8 cellular contexts compared by ENCODE assay signal in genomic region chr16:2154533-2155090, GRCh38. TPM values are rescaled to one million over a fixed set of nuclear protein-coding genes. Genes with fewer than 3 reads are reported as not detected.
DNase-seq lines count a peak whose midpoint lies in the region; ATAC-seq, FAIRE-seq and TF ChIP-seq lines count a peak whose summit lies in the region.

No MANE protein-coding gene starts in this region.

- ATAC-seq in A549 = no peak
- ATAC-seq in HG03521 (IDR thresholded peaks at IDR 0.05; ENCODE audit: unreplicated experiment) = no peak

- peak overlapping the region; percentile 71 for H4K91ac ChIP-seq in mesenchymal stem cell (ENCODE audit: low read length)

- no peak for TF ChIP-seq EP300 in A549 (IDR thresholded peaks at IDR 0.05)

- peaks cover 40% of the 10 kb centered on the region for H3K4me1 Mint-ChIP-seq in HFFc6 (ENCODE audit: low read depth)

- no peak overlapping the region for H4K8ac ChIP-seq in mesenchymal stem cell (ENCODE audit: low read length)

- DNase-seq in A549 (ENCODE audit: low read depth in 1 of 2, low spot score in 1 of 2) (no peak), HFFc6 (no peak), astrocyte of the spinal cord (ENCODE audit: low read depth, low spot score) (no peak), mesenchymal stem cell (no peak), DMS153 treated with DMSO at 0.1 percent for 48 hours (lab: John Stamatoyannopoulos, UW; ENCODE audit: unreplicated experiment) (no peak), NCI-H1048 (lab: John Stamatoyannopoulos, UW) (no peak)

- peak overlapping the region; percentile 95 for H3K9ac ChIP-seq in mesenchymal stem cell (ENCODE audit: low read length)

- no peak for TF ChIP-seq RAD21 in A549 (conservative IDR thresholded peaks at IDR 0.05 in 1 of 2, IDR thresholded peaks at IDR 0.05 in 1 of 2)

- CTCF ChIA-PET in A549 (lab: Yijun Ruan, JAX) = interaction anchor here (0.7 to 2.2 kb wide), 6 partner anchors 8 to 465 kb away, joined by 3 to 9 read pairs (median 3); partner anchors contain the start of gene ECI1

- H3K36me3 Mint-ChIP-seq in HFFc6 (ENCODE audit: low read depth) = peaks cover 35% of the 10 kb centered on the region

- TF ChIP-seq CTCF in A549 (IDR thresholded peaks at IDR 0.05) (no peak), HFFc6 (IDR thresholded peaks at IDR 0.05) (no peak), astrocyte of the spinal cord (IDR thresholded peaks at IDR 0.05; ENCODE audit: low read depth, low read length) (no peak)

- H3K18ac ChIP-seq in mesenchymal stem cell (ENCODE audit: low read depth in 1 of 2, low read length in 2 of 2) = peak overlapping the region; percentile 50 to 67

- H3K27me3 Mint-ChIP-seq in HFFc6 (ENCODE audit: insufficient read depth) = peaks cover 35% of the 10 kb centered on the region

- peak overlapping the region; percentile 99 for H3K4me2 ChIP-seq in A549
- H3K4me2 ChIP-seq in mesenchymal stem cell (ENCODE audit: low read length, poor library complexity, severe bottlenecking) = peak overlapping the region; percentile 40

- H2BK15ac ChIP-seq in mesenchymal stem cell (ENCODE audit: low read depth, poor library complexity, severe bottlenecking) = no peak overlapping the region

- H3K4me1 ChIP-seq in A549 = peaks cover 63% of the 10 kb centered on the region
- H3K4me1 ChIP-seq in mesenchymal stem cell (ENCODE audit: control insufficient read depth, insufficient read depth, low read depth, low read length) = peaks cover 67% of the 10 kb centered on the region
- H3K4me1 ChIP-seq in urinary bladder (ENCODE audit: insufficient read depth) = peaks cover 7% of the 10 kb centered on the region

- in situ Hi-C loops in astrocyte of the spinal cord (cut with HindIII; ENCODE audit: low sequenced_read_pairs) = no loop called here

- no peak overlapping the region for H2BK12ac ChIP-seq in mesenchymal stem cell (ENCODE audit: low read length in 2 of 2)

- POLR2A ChIA-PET in A549 (lab: Yijun Ruan, JAX) = interaction anchor here (0.6 to 2.3 kb wide), 27 partner anchors 8 to 365 kb away, joined by 3 to 30 read pairs (median 8); partner anchors contain the start of genes AMDHD2, BRICD5, CASKIN1 and ECI1

- H3K27me3 ChIP-seq in mesenchymal stem cell (ENCODE audit: control insufficient read depth in 1 of 2, insufficient read depth in 1 of 2, low read length in 2 of 2) = no peaks in the 10 kb centered on the region

- H2BK120ac ChIP-seq in mesenchymal stem cell (ENCODE audit: low read depth, low read length) = no peak overlapping the region

- H3K23ac ChIP-seq in mesenchymal stem cell (ENCODE audit: low read length in 2 of 2) = no peak overlapping the region

- no peak for FAIRE-seq in A549 (lab: Jason Lieb, UNC)

- H3K9me3 Mint-ChIP-seq in HFFc6 = peaks cover 12% of the 10 kb centered on the region

- H2BK5ac ChIP-seq in mesenchymal stem cell (ENCODE audit: low read depth, low read length, poor library complexity, severe bottlenecking) = no peak overlapping the region

- WGBS in A549 (ENCODE audit: missing lambda C conversion rate) = 2% methylated on average over 23 of the region's 23 CpGs
- WGBS in mesenchymal stem cell = 0% methylated on average over 23 of the region's 23 CpGs
- WGBS in urinary bladder = 3% methylated on average over 23 of the region's 23 CpGs

- peak overlapping the region; percentile 88 for H3K4me3 ChIP-seq in A549
- H3K4me3 ChIP-seq in astrocyte of the spinal cord (ENCODE audit: low read depth, low read length) = peak overlapping the region; percentile 98
- peak overlapping the region; percentile 84 to 97 for H3K4me3 ChIP-seq in mesenchymal stem cell (ENCODE audit: insufficient read depth in 1 of 2, low read depth in 1 of 2, low read length in 2 of 2)
- peak overlapping the region; percentile 56 for H3K4me3 ChIP-seq in urinary bladder (ENCODE audit: low read depth, low read length)

- H2AFZ ChIP-seq in mesenchymal stem cell (ENCODE audit: low read depth, low read length) = no peak overlapping the region

- H3K79me1 ChIP-seq in mesenchymal stem cell (replicated peaks; ENCODE audit: low read length, poor library complexity, severe bottlenecking) = no peaks in the 10 kb centered on the region

- peak overlapping the region; percentile 92 for H3K27ac Mint-ChIP-seq in HFFc6

- H3K14ac ChIP-seq in mesenchymal stem cell (ENCODE audit: low read length in 2 of 2) = peak overlapping the region in 1 of 2 experiments; percentile 84

- H3K27ac ChIP-seq in A549 (peak overlapping the region; percentile 92 to 94), mesenchymal stem cell (ENCODE audit: low read length, poor library complexity, severe bottlenecking) (peak overlapping the region; percentile 50), urinary bladder (ENCODE audit: low read depth) (peak overlapping the region; percentile 33)

- H2AK5ac ChIP-seq in mesenchymal stem cell (ENCODE audit: low read length, severe bottlenecking) = no peak overlapping the region

- peaks cover 28 to 53% of the 10 kb centered on the region in 2 experiments for H3K36me3 ChIP-seq in mesenchymal stem cell (ENCODE audit: control insufficient read depth in 1 of 2, insufficient read depth in 2 of 2, low read depth in 1 of 2, low read length in 2 of 2)
- no peaks in the 10 kb centered on the region for H3K36me3 ChIP-seq in urinary bladder (ENCODE audit: insufficient read depth)

- TF ChIP-seq POLR2A in A549 (IDR thresholded peaks at IDR 0.05; ENCODE audit: low read length) = no peak

- no peaks in the 10 kb centered on the region for H3K9me3 ChIP-seq in A549
- no peaks in the 10 kb centered on the region for H3K9me3 ChIP-seq in mesenchymal stem cell (ENCODE audit: control insufficient read depth, low read length)

- H3K4ac ChIP-seq in mesenchymal stem cell (ENCODE audit: low read depth in 1 of 2, low read length in 2 of 2) = peak overlapping the region in 1 of 2 experiments; percentile 2

- H3K4me3 Mint-ChIP-seq in HFFc6 = peak overlapping the region; percentile 91

TF ChIP-seq in A549, 52 proteins besides CTCF, POLR2A, EP300 and RAD21 (continues in another document):
- no peak for TF ChIP-seq RARB (CRISPR knock-in tag; IDR thresholded peaks at IDR 0.05)
- TF ChIP-seq MYC (IDR thresholded peaks at IDR 0.05; ENCODE audit: borderline replicate concordance, low read length) = no peak
- TF ChIP-seq CHD2 (IDR thresholded peaks at IDR 0.05; ENCODE audit: low read length, partially characterized antibody) = no peak
- TF ChIP-seq NR3C1 (IDR thresholded peaks at IDR 0.05) = no peak

RNA-seq across cellular contexts. Expression of gene TRAF7, which starts 1.0 kb away (rescaled TPM):
- polyA plus RNA-seq in A549 (2011; rRNA removed) (31.9 and 32.0 TPM in 2 replicates), A549 (2017; fragmentation: RNase III; extraction: RNeasy Plus Mini Kit Qiagen cat#74134 plus additional on column Dnase treatment) (47.6 to 50.0 TPM (median 48.1 TPM) in 3 replicates), urinary bladder (57.0 TPM)
- polyA plus RNA-seq in A549 (2012; cell fraction: cytosol; rRNA removed) = 59.4 and 81.6 TPM in 2 replicates
- polyA plus RNA-seq in A549 (2012; cell fraction: nucleus; rRNA removed) = 96.9 and 136 TPM in 2 replicates
- polyA minus RNA-seq in A549 (2011; rRNA and poly(A)+ RNA removed) = 63.1 and 78.1 TPM in 2 replicates
- total RNA-seq in HFFc6 (2021; fragmentation: NEBNext Ultra II Directional; extraction: Animal tissue kit (Norgen Biotek cat#: 25700)) = 10 to 100 TPM; 81.4 to 88.3 (median 85.3) TPM
- 107 TPM for polyA plus RNA-seq in mesenchymal stem cell (2013, experiment 1 of 2)
- 101 TPM for polyA plus RNA-seq in mesenchymal stem cell (2013, experiment 2 of 2)
- 21.9 TPM for total RNA-seq in urinary bladder

RNA-seq across cellular contexts. Expression of gene RAB26, which starts 6.2 kb away (rescaled TPM):
- polyA plus RNA-seq in A549 (2011; rRNA removed) = 6.7 and 7.5 TPM in 2 replicates
- polyA plus RNA-seq in A549 (2012; cell fraction: cytosol; rRNA removed) = 11.2 and 11.5 TPM in 2 replicates
- 35.3 and 39.5 TPM in 2 replicates for polyA plus RNA-seq in A549 (2012; cell fraction: nucleus; rRNA removed)
- polyA plus RNA-seq in A549 (2017; fragmentation: RNase III; extraction: RNeasy Plus Mini Kit Qiagen cat#74134 plus additional on column Dnase treatment) = 5.7 to 7.3 TPM (median 6.7 TPM) in 3 replicates
- 4.5 and 7.8 TPM in 2 replicates for polyA minus RNA-seq in A549 (2011; rRNA and poly(A)+ RNA removed)
- total RNA-seq in HFFc6 (2021; fragmentation: NEBNext Ultra II Directional; extraction: Animal tissue kit (Norgen Biotek cat#: 25700)) = 1 to 10 TPM in 1 of 6 experiments, under 1 TPM in 5; 0.31 to 1.2 (median 0.65) TPM
- polyA plus RNA-seq in mesenchymal stem cell (2013, experiment 1 of 2) = 4.7 TPM
- 4.4 TPM for polyA plus RNA-seq in mesenchymal stem cell (2013, experiment 2 of 2)
- total RNA-seq in urinary bladder = 0.63 TPM
- polyA plus RNA-seq in urinary bladder = 0.63 TPM

RNA-seq across cellular contexts. Expression of gene PKD1, which starts 18.9 kb away (rescaled TPM):
- polyA plus RNA-seq in A549 (2011; rRNA removed) (11.5 and 17.3 TPM in 2 replicates), A549 (2017; fragmentation: RNase III; extraction: RNeasy Plus Mini Kit Qiagen cat#74134 plus additional on column Dnase treatment) (38.4 to 39.7 TPM (median 39.2 TPM) in 3 replicates), urinary bladder (197 TPM)
- polyA plus RNA-seq in A549 (2012; cell fraction: cytosol; rRNA removed) = 50.6 and 78.8 TPM in 2 replicates
- polyA plus RNA-seq in A549 (2012; cell fraction: nucleus; rRNA removed) = 342 and 597 TPM in 2 replicates
- polyA minus RNA-seq in A549 (2011; rRNA and poly(A)+ RNA removed) = 16.9 and 26.0 TPM in 2 replicates
- total RNA-seq in HFFc6 (2021; fragmentation: NEBNext Ultra II Directional; extraction: Animal tissue kit (Norgen Biotek cat#: 25700)) = 100 to 1,000 TPM in 1 of 6 experiments, 10 to 100 TPM in 5; 77.9 to 118 (median 82.5) TPM
- polyA plus RNA-seq in mesenchymal stem cell (2013, experiment 1 of 2) = 32.8 TPM
- polyA plus RNA-seq in mesenchymal stem cell (2013, experiment 2 of 2) = 28.4 TPM
- total RNA-seq in urinary bladder = 79.5 TPM

RNA-seq across cellular contexts. Expression of gene CASKIN1, which starts 41.8 kb away (rescaled TPM):
- polyA plus RNA-seq in A549 (2011; rRNA removed) (0.13 and 0.27 TPM in 2 replicates), A549 (2017; fragmentation: RNase III; extraction: RNeasy Plus Mini Kit Qiagen cat#74134 plus additional on column Dnase treatment) (0.72 to 1.0 TPM (median 0.87 TPM) in 3 replicates), urinary bladder (0.48 TPM)
- 0.75 and 1.2 TPM in 2 replicates for polyA plus RNA-seq in A549 (2012; cell fraction: cytosol; rRNA removed)
- 4.4 and 5.5 TPM in 2 replicates for polyA plus RNA-seq in A549 (2012; cell fraction: nucleus; rRNA removed)
- polyA minus RNA-seq in A549 (2011; rRNA and poly(A)+ RNA removed) = 0.58 and 0.95 TPM in 2 replicates
- total RNA-seq in HFFc6 (2021; fragmentation: NEBNext Ultra II Directional; extraction: Animal tissue kit (Norgen Biotek cat#: 25700)) = under 1 TPM; 0.06 to 0.56 (median 0.11) TPM
- 0.12 TPM for polyA plus RNA-seq in mesenchymal stem cell (2013, experiment 1 of 2)
- 0.08 TPM for polyA plus RNA-seq in mesenchymal stem cell (2013, experiment 2 of 2)
- 0.69 TPM for total RNA-seq in urinary bladder

RNA-seq across cellular contexts. Expression of gene MLST8, which starts 50.6 kb away (rescaled TPM):
- polyA plus RNA-seq in A549 (2011; rRNA removed) (46.8 and 49.5 TPM in 2 replicates), A549 (2017; fragmentation: RNase III; extraction: RNeasy Plus Mini Kit Qiagen cat#74134 plus additional on column Dnase treatment) (48.4 to 53.9 TPM (median 50.4 TPM) in 3 replicates), urinary bladder (50.4 TPM)
- polyA plus RNA-seq in A549 (2012; cell fraction: cytosol; rRNA removed) = 104 and 110 TPM in 2 replicates
- polyA plus RNA-seq in A549 (2012; cell fraction: nucleus; rRNA removed) = 151 and 193 TPM in 2 replicates
- 56.8 and 69.3 TPM in 2 replicates for polyA minus RNA-seq in A549 (2011; rRNA and poly(A)+ RNA removed)
- 10 to 100 TPM; 32.7 to 39.4 (median 37.5) TPM for total RNA-seq in HFFc6 (2021; fragmentation: NEBNext Ultra II Directional; extraction: Animal tissue kit (Norgen Biotek cat#: 25700))
- polyA plus RNA-seq in mesenchymal stem cell (2013, experiment 1 of 2) = 45.9 TPM
- 45.0 TPM for polyA plus RNA-seq in mesenchymal stem cell (2013, experiment 2 of 2)
- total RNA-seq in urinary bladder = 9.3 TPM

Comparison
In these comparisons a context has a peak if more than half of its experiments do, and no peak if none do; other contexts are left out.
1. H3K27ac ChIP-seq: peak in every context shown above with its lines; median percentile 93 in A549; 50 in mesenchymal stem cell; 33 in urinary bladder.